ENCODE assay signal across 22 cellular contexts in the genomic region with DNA sequence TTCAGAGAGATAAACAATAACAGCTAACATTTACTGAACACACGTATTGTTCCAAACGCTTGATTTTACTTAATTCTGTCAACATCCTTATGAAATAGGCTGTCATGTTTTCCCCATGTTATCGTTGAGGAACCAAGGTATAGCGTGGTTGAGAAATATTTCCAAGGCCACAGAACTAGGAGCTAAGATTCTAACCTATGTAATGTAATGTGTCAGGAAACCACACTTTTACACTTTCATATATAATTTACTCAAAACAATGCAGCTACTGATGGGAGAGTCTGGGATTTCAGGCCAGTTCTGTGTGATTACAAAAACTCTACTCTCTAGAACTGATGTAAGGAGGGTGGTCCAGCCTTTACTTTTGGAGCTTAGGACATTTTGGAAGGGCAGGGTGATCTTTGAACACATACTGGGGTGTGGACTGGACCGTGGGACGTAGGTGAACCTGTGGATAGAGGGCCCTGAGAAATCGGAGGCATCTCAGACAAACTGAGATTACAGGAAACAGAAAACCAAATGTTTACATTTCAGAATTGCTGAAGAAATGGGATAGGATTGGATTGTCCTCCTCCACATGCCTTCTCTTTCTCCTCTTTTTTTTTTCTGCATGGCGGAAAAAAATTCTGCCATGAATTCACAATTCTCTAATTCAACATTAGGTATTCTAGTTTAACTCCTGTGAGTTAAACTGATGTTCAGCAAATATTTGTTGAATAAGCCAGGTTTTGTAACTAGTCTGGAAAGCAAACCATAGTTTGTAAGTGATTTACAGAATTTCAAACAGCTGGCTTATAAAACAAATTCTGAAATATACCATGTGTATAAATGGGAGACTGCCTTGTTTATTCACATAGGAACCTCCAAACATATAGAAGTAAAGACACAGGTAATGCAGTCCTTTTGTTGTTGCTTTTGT.
DNase-seq lines count a peak whose midpoint lies in the region; ATAC-seq and TF ChIP-seq lines count a peak whose summit lies in the region.
"Had no signal": no experiment of that assay in that cellular context is flagged by ENCODE, and none has a peak within 500 bp of the region (broad histone marks: within the 10 kb centered on the region; RNA-seq: fewer than 3 reads in every experiment).

No MANE protein-coding gene starts in this region.

- no peak overlapping the region for H2BK120ac ChIP-seq in H9 (ENCODE audit: low read depth, low read length, poor library complexity, severe bottlenecking)

- TF ChIP-seq CTCF in fibroblast of villous mesenchyme (IDR thresholded peaks at IDR 0.05; ENCODE audit: insufficient read depth, low read depth, low read length) (no peak), progenitor cell of endocrine pancreas (IDR thresholded peaks at IDR 0.05; ENCODE audit: unreplicated experiment) (no peak), H9 (conservative IDR thresholded peaks at IDR 0.05) (no peak)

- H3K14ac ChIP-seq in H9 (ENCODE audit: insufficient read depth, low read length) = no peak overlapping the region

- no peak overlapping the region for H2BK12ac ChIP-seq in H9 (ENCODE audit: insufficient read length, low read depth, low read length)

- no peak overlapping the region for H2AK5ac ChIP-seq in H9 (ENCODE audit: insufficient read length, low read length)

- H3K9me3 Mint-ChIP-seq in activated T-cell treated with anti-CD3 and anti-CD28 coated beads, Interleukin-2, amount 50 U/mL, for 24 hours = peaks cover 5% of the 10 kb centered on the region
- peaks cover 0 to 5% of the 10 kb centered on the region in 2 donors for H3K9me3 Mint-ChIP-seq in activated T-cell treated with anti-CD3 and anti-CD28 coated beads, Interleukin-2, amount 50 U/mL, for 72 hours
- H3K9me3 Mint-ChIP-seq in progenitor cell of endocrine pancreas (ENCODE audit: low read depth) (no peaks in the 10 kb centered on the region), H9 (no peaks in the 10 kb centered on the region)
- H3K9me3 Mint-ChIP-seq: GM23338 had no signal

- H2BK15ac ChIP-seq in H9 (ENCODE audit: low read depth, low read length) = no peak overlapping the region

- peaks cover 56% of the 10 kb centered on the region for H3K4me1 Mint-ChIP-seq in activated T-cell treated with anti-CD3 and anti-CD28 coated beads, Interleukin-2, amount 50 U/mL, for 24 hours (ENCODE audit: low read depth)
- peaks cover 54% of the 10 kb centered on the region for H3K4me1 Mint-ChIP-seq in activated T-cell treated with anti-CD3 and anti-CD28 coated beads, Interleukin-2, amount 50 U/mL, for 72 hours (ENCODE audit: low read depth)
- H3K4me1 Mint-ChIP-seq in progenitor cell of endocrine pancreas (ENCODE audit: low read depth) (peaks cover 50% of the 10 kb centered on the region), H9 (peaks cover 2 to 3% of the 10 kb centered on the region in 2 experiments; a peak in 2 of 4 replicates)

- no peak overlapping the region for H2BK5ac ChIP-seq in H9 (ENCODE audit: insufficient read length, low read length)

- no peak overlapping the region for H4K5ac ChIP-seq in H9 (ENCODE audit: insufficient read length, low read depth, low read length)

- WGBS in H9 (ENCODE audit: extremely low coverage, insufficient read length, low lambda C conversion rate) = no CpG with 5 or more reads among the region's 8 CpGs

- H3K27me3 Mint-ChIP-seq in activated T-cell treated with anti-CD3 and anti-CD28 coated beads, Interleukin-2, amount 50 U/mL, for 24 hours = no peaks in the 10 kb centered on the region
- H3K27me3 Mint-ChIP-seq in activated T-cell treated with anti-CD3 and anti-CD28 coated beads, Interleukin-2, amount 50 U/mL, for 72 hours (ENCODE audit: low read depth) = no peaks in the 10 kb centered on the region
- H3K27me3 Mint-ChIP-seq in progenitor cell of endocrine pancreas (no peaks in the 10 kb centered on the region), H9 (ENCODE audit: low read depth) (no peaks in the 10 kb centered on the region)

- no peak overlapping the region for H4K8ac ChIP-seq in H9 (replicated peaks; ENCODE audit: insufficient read length, low read depth, low read length)

- H3K18ac ChIP-seq in H9 (ENCODE audit: insufficient read length, low read depth, low read length) = no peak overlapping the region

- no peak overlapping the region for H3K56ac ChIP-seq in H9 (ENCODE audit: insufficient read length, low read depth, low read length)

- H2AFZ ChIP-seq in H9 (ENCODE audit: low read length) = no peak overlapping the region
- H2AFZ ChIP-seq: GM23338 had no signal

- no peak overlapping the region for H3K23ac ChIP-seq in H9 (ENCODE audit: insufficient read length, low read depth, low read length)

- no peaks in the 10 kb centered on the region for H3K27me3 ChIP-seq in H9 (ENCODE audit: insufficient read depth, low read length)
- H3K27me3 ChIP-seq: esophagus muscularis mucosa, vagina had no signal

- H3K79me2 ChIP-seq in H9 (ENCODE audit: insufficient read depth, low read length) = no peaks in the 10 kb centered on the region

- H3K4me2 ChIP-seq in H9 (ENCODE audit: insufficient read depth, insufficient read length, low read length) = no peak overlapping the region
- H3K4me2 ChIP-seq: A549, GM23338, SK-N-SH had no signal

- H3K9ac ChIP-seq in H9 (ENCODE audit: extremely low read depth, insufficient read length, low read length) = no peak overlapping the region
- H3K9ac ChIP-seq: SK-N-SH had no signal

- H3K9me3 ChIP-seq in H9 (ENCODE audit: control insufficient read depth, low read depth, low read length) = no peaks in the 10 kb centered on the region
- H3K9me3 ChIP-seq: A549, esophagus muscularis mucosa, psoas muscle, SK-N-SH, vagina had no signal

- H3K4me3 Mint-ChIP-seq in activated T-cell treated with anti-CD3 and anti-CD28 coated beads, Interleukin-2, amount 50 U/mL, for 24 hours = no peak overlapping the region
- no peak overlapping the region for H3K4me3 Mint-ChIP-seq in activated T-cell treated with anti-CD3 and anti-CD28 coated beads, Interleukin-2, amount 50 U/mL, for 72 hours
- H3K4me3 Mint-ChIP-seq in progenitor cell of endocrine pancreas (ENCODE audit: low read depth) = no peak overlapping the region
- H3K4me3 Mint-ChIP-seq in H9 = no peak overlapping the region
- H3K4me3 Mint-ChIP-seq: GM23338 had no signal

- no peak overlapping the region for H3K27ac ChIP-seq in H9 (ENCODE audit: insufficient read length, low read depth, low read length)
- H3K27ac ChIP-seq: A549, esophagus muscularis mucosa, psoas muscle, vagina, VCaP had no signal

- no peak for ATAC-seq in activated T-cell treated with anti-CD3 and anti-CD28 coated beads, Interleukin-2, amount 50 U/mL, for 72 hours (replicated peaks in 1 of 2)
- ATAC-seq: A549, GM23338, psoas muscle had no signal

- DNase-seq in activated T-cell treated with anti-CD3 and anti-CD28 coated beads, Interleukin-2, amount 50 U/mL, for 24 hours = no peak
- DNase-seq in activated T-cell treated with anti-CD3 and anti-CD28 coated beads, Interleukin-2, amount 50 U/mL, for 72 hours = no peak
- DNase-seq in NCI-H146 treated with DMSO at 0.1 percent for 48 hours (lab: John Stamatoyannopoulos, UW; ENCODE audit: unreplicated experiment) (peak; percentile 30), fibroblast of villous mesenchyme (ENCODE audit: low read depth) (peak; percentile 43), progenitor cell of endocrine pancreas (ENCODE audit: low spot score, unreplicated experiment) (no peak), dermis blood vessel endothelial cell (no peak), HCEC 1CT (no peak), H9 (no peak)
- DNase-seq: activated gamma-delta T cell treated with Interleukin-2 at 50 U/mL for 16 hours, amniotic stem cell, DMS53, hypothalamus, Kasumi-1, NCI-H1092, NCI-H2029, psoas muscle, SK-N-SH had no signal

- no peak overlapping the region for H2BK20ac ChIP-seq in H9 (ENCODE audit: low read depth, low read length, poor library complexity, severe bottlenecking)

- H3K36me3 Mint-ChIP-seq in activated T-cell treated with anti-CD3 and anti-CD28 coated beads, Interleukin-2, amount 50 U/mL, for 24 hours (ENCODE audit: low read depth) = peaks cover 52% of the 10 kb centered on the region
- peaks cover 10 to 16% of the 10 kb centered on the region in 2 donors for H3K36me3 Mint-ChIP-seq in activated T-cell treated with anti-CD3 and anti-CD28 coated beads, Interleukin-2, amount 50 U/mL, for 72 hours (ENCODE audit: insufficient read depth in 2 of 2)
- H3K36me3 Mint-ChIP-seq in progenitor cell of endocrine pancreas (ENCODE audit: insufficient read depth) (peaks cover 2% of the 10 kb centered on the region), H9 (ENCODE audit: insufficient read depth in 1 of 3, low read depth in 3 of 3) (no peaks in the 10 kb centered on the region)

- H4K91ac ChIP-seq in H9 (ENCODE audit: insufficient read length, low read depth, low read length) = no peak overlapping the region

- H3K27ac Mint-ChIP-seq in activated T-cell treated with anti-CD3 and anti-CD28 coated beads, Interleukin-2, amount 50 U/mL, for 24 hours = peak overlapping the region; percentile 19
- no peak overlapping the region for H3K27ac Mint-ChIP-seq in activated T-cell treated with anti-CD3 and anti-CD28 coated beads, Interleukin-2, amount 50 U/mL, for 72 hours
- H3K27ac Mint-ChIP-seq in progenitor cell of endocrine pancreas = peak overlapping the region; percentile 95
- H3K27ac Mint-ChIP-seq in H9 = no peak overlapping the region
- H3K27ac Mint-ChIP-seq: GM23338 had no signal

- H3T11ph ChIP-seq in H9 (ENCODE audit: low read length) = no peak overlapping the region

- no peaks in the 10 kb centered on the region for H3K23me2 ChIP-seq in H9 (ENCODE audit: insufficient read length, low read depth, low read length, poor library complexity, severe bottlenecking)

- H4K20me1 ChIP-seq in H9 (ENCODE audit: control insufficient read depth, insufficient read depth, insufficient read length) = no peaks in the 10 kb centered on the region

- no peak overlapping the region for H3K4me3 ChIP-seq in fibroblast of villous mesenchyme (ENCODE audit: low read depth, low read length)
- H3K4me3 ChIP-seq: A549, esophagus muscularis mucosa, GM23338, psoas muscle, vagina had no signal

- H3K4ac ChIP-seq in H9 (ENCODE audit: low read depth, low read length) = no peak overlapping the region

- H3K4me1 ChIP-seq in H9 (ENCODE audit: insufficient read depth, low read length) = no peaks in the 10 kb centered on the region
- H3K4me1 ChIP-seq: esophagus muscularis mucosa, psoas muscle, vagina had no signal

- no peaks in the 10 kb centered on the region for H3K79me1 ChIP-seq in H9 (ENCODE audit: insufficient read depth, low read depth, low read length, poor library complexity, severe bottlenecking)

Comparison
In these comparisons a context has a peak if more than half of its experiments do, and no peak if none do; other contexts are left out.
1. H3K27ac Mint-ChIP-seq: peak in activated T-cell treated with anti-CD3 and anti-CD28 coated beads, Interleukin-2, amount 50 U/mL, for 24 hours (single experiment) and progenitor cell of endocrine pancreas (single experiment); none in activated T-cell treated with anti-CD3 and anti-CD28 coated beads, Interleukin-2, amount 50 U/mL, for 72 hours (single experiment) and H9 (0 of 3).
2. DNase-seq: peak in NCI-H146 treated with DMSO at 0.1 percent for 48 hours (single experiment) and fibroblast of villous mesenchyme (single experiment); none in activated T-cell treated with anti-CD3 and anti-CD28 coated beads, Interleukin-2, amount 50 U/mL, for 24 hours (single experiment), activated T-cell treated with anti-CD3 and anti-CD28 coated beads, Interleukin-2, amount 50 U/mL, for 72 hours (0 of 2), progenitor cell of endocrine pancreas (single experiment), dermis blood vessel endothelial cell (single experiment), HCEC 1CT (single experiment) and H9 (single experiment).